35 cellular contexts compared by ENCODE assay signal in genomic region chr7:157160433-157160832, GRCh38.
"Had no signal": no experiment of that assay in that cellular context is flagged by ENCODE, and none has a peak within 500 bp of the region (broad histone marks: within the 10 kb centered on the region; RNA-seq: fewer than 3 reads in every experiment).

No MANE protein-coding gene starts in this region.

- H3K4me3 ChIP-seq: ascending aorta, MG63, Peyer's patch, SJSA1 had no signal

- H3K4me3 Mint-ChIP-seq: activated CD4-positive, alpha-beta T cell treated with anti-CD3 and anti-CD28 coated beads, Interleukin-2, amount 10 ng/mL, durations not matched to agents 24 days and 14 days; activated CD8-positive, alpha-beta T cell treated with anti-CD3 and anti-CD28 coated beads, Interleukin-2, amount 10 ng/mL, durations not matched to agents 7 days and 5 days; activated naive CD4-positive, alpha-beta T cell treated with anti-CD3 and anti-CD28 coated beads, Interleukin-2, amount 50 U/mL, for 24 hours; activated naive CD8-positive, alpha-beta T cell treated with anti-CD3 and anti-CD28 coated beads, Interleukin-2, amount 10 ng/mL, durations not matched to agents 7 days and 5 days; activated T-cell treated with anti-CD3 and anti-CD28 coated beads, Interleukin-2, amount 50 U/mL, for 4 hours; IgD-negative memory B cell had no signal

- H3K9me3 Mint-ChIP-seq: activated CD4-positive, alpha-beta T cell treated with anti-CD3 and anti-CD28 coated beads, Interleukin-2, amount 10 ng/mL, durations not matched to agents 24 days and 14 days had no signal

- H3K9me3 ChIP-seq: MG63, Peyer's patch, SJSA1 had no signal

- H3K27ac Mint-ChIP-seq: activated CD4-positive, alpha-beta T cell treated with anti-CD3 and anti-CD28 coated beads, Interleukin-2, amount 10 ng/mL, durations not matched to agents 24 days and 14 days; activated CD8-positive, alpha-beta T cell treated with anti-CD3 and anti-CD28 coated beads, Interleukin-2, amount 10 ng/mL, durations not matched to agents 7 days and 5 days; activated naive CD4-positive, alpha-beta T cell treated with anti-CD3 and anti-CD28 coated beads, Interleukin-2, amount 50 U/mL, for 24 hours; activated naive CD8-positive, alpha-beta T cell treated with anti-CD3 and anti-CD28 coated beads, Interleukin-2, amount 10 ng/mL, durations not matched to agents 7 days and 5 days had no signal

- ATAC-seq: activated CD8-positive, alpha-beta T cell treated with anti-CD3 and anti-CD28 coated beads, Interleukin-2, amount 10 ng/mL, durations not matched to agents 7 days and 5 days; activated T-cell treated with anti-CD3 and anti-CD28 coated beads, Interleukin-2, amount 50 U/mL, for 4 hours; PC-3 had no signal

- H3K27ac ChIP-seq: ascending aorta, Peyer's patch, SJSA1, VCaP had no signal

- H3K4me1 ChIP-seq: Peyer's patch, SJSA1 had no signal

- H3K27me3 ChIP-seq: ascending aorta, MG63, Peyer's patch, SJSA1 had no signal

- DNase-seq: activated CD4-positive, alpha-beta T cell treated with anti-CD3 and anti-CD28 coated beads for 1 hour; activated CD4-positive, alpha-beta T cell treated with anti-CD3 and anti-CD28 coated beads, Interleukin-2, amount 10 ng/mL, durations not matched to agents 24 days and 14 days; activated CD4-positive, alpha-beta T cell treated with anti-CD3 and anti-CD28 coated beads, Interleukin-2, amount 50 U/mL, for 48 hours; activated CD4-positive, CD25-positive, alpha-beta regulatory T cell; activated CD8-positive, alpha-beta T cell treated with anti-CD3 and anti-CD28 coated beads, Interleukin-2, amount 10 ng/mL, durations not matched to agents 7 days and 5 days; activated gamma-delta T cell; activated naive CD4-positive, alpha-beta T cell treated with Interleukin-2 at 50 U/mL for 16 hours; activated naive CD8-positive, alpha-beta T cell treated with anti-CD3 and anti-CD28 coated beads, Interleukin-2, amount 10 ng/mL, durations not matched to agents 7 days and 5 days; activated T-cell treated with anti-CD3 and anti-CD28 coated beads, Interleukin-2, amount 50 U/mL, for 4 hours; amygdala; Karpas-422; KBM-7; MG63; NCI-H1048; NCI-H1105 treated with DMSO at 0.1 percent for 48 hours; NCI-H1436 treated with DMSO at 0.1 percent for 48 hours; NCI-H1694 treated with DMSO at 0.1 percent for 48 hours; NCI-H2029; NCI-H345; NCI-H526; NCI-H748 treated with DMSO at 0.1 percent for 48 hours; NK-92 treated with Interleukin-12 subunit alpha and Interleukin-12 subunit beta, amount 100 ng/mL, for 24 hours; PC-3; Peyer's patch; RPMI8226; SHP77 treated with DMSO at 0.1 percent for 48 hours; SW 1271; T-helper 1 cell; T-helper 2 cell; T-helper 9 cell had no signal

- H3K27me3 Mint-ChIP-seq: activated CD4-positive, alpha-beta T cell treated with anti-CD3 and anti-CD28 coated beads, Interleukin-2, amount 10 ng/mL, durations not matched to agents 24 days and 14 days; activated naive CD4-positive, alpha-beta T cell treated with anti-CD3 and anti-CD28 coated beads, Interleukin-2, amount 50 U/mL, for 24 hours; activated naive CD8-positive, alpha-beta T cell treated with anti-CD3 and anti-CD28 coated beads, Interleukin-2, amount 10 ng/mL, durations not matched to agents 7 days and 5 days; IgD-negative memory B cell had no signal
